Comparison of ENCODE assay signal across 4 cellular contexts in genomic region chr22:46980392-46980791, GRCh38.
"Had no signal": no experiment of that assay in that cellular context is flagged by ENCODE, and none has a peak within 500 bp of the region (broad histone marks: within the 10 kb centered on the region; RNA-seq: fewer than 3 reads in every experiment).

No MANE protein-coding gene starts in this region.

- ATAC-seq: GM23338 had no signal

- DNase-seq: H9, HCEC 1CT, IMR-90 had no signal

- H3K9me3 Mint-ChIP-seq: GM23338, H9 had no signal

- H3K4me3 Mint-ChIP-seq: GM23338, H9 had no signal

- H3K27ac Mint-ChIP-seq: GM23338, H9 had no signal
